In genomic region chr14:94593376-94593748, GRCh38 we compare ENCODE assay signal across 26 cellular contexts. TPM values are rescaled to one million over a fixed set of nuclear protein-coding genes. Genes with fewer than 3 reads are reported as not detected.
"Had no signal": no experiment of that assay in that cellular context is flagged by ENCODE, and none has a peak within 500 bp of the region (broad histone marks: within the 10 kb centered on the region; RNA-seq: fewer than 3 reads in every experiment).

No MANE protein-coding gene starts in this region.

- ATAC-seq: heart left ventricle; natural killer cell treated with Interleukin-12 subunit alpha and Interleukin-12 subunit beta and Interleukin-15 and Interleukin-18, amount 100 ng/mL, for 72 hours; stimulated activated naive CD8-positive, alpha-beta T cell treated with anti-CD3 and anti-CD28 coated beads, Interleukin-15, Interleukin-2, amounts not matched to agents 100 U/mL and 50 U/mL, for 24 hours had no signal

- H3K4me3 Mint-ChIP-seq: activated naive CD4-positive, alpha-beta T cell treated with anti-CD3 and anti-CD28 coated beads for 36 hours; activated naive CD8-positive, alpha-beta T cell treated with anti-CD3 and anti-CD28 coated beads for 36 hours; natural killer cell treated with Interleukin-12 subunit alpha and Interleukin-12 subunit beta and Interleukin-15 and Interleukin-18, amount 100 ng/mL, for 72 hours; T-helper 1 cell treated with Interleukin-12 subunit alpha and Interleukin-12 subunit beta and Interleukin-4 antibody, amounts not matched to agents 30 μg/mL and 1 μg/mL, for 36 hours had no signal

- H3K27me3 ChIP-seq: breast epithelium, heart left ventricle had no signal

- H3K27ac Mint-ChIP-seq: activated naive CD4-positive, alpha-beta T cell treated with anti-CD3 and anti-CD28 coated beads for 36 hours; activated naive CD8-positive, alpha-beta T cell treated with anti-CD3 and anti-CD28 coated beads for 36 hours; natural killer cell treated with Interleukin-12 subunit alpha and Interleukin-12 subunit beta and Interleukin-15 and Interleukin-18, amount 100 ng/mL, for 72 hours; T-helper 1 cell treated with Interleukin-12 subunit alpha and Interleukin-12 subunit beta and Interleukin-4 antibody, amounts not matched to agents 30 μg/mL and 1 μg/mL, for 36 hours had no signal

- H3K9me3 Mint-ChIP-seq: activated naive CD4-positive, alpha-beta T cell treated with anti-CD3 and anti-CD28 coated beads for 36 hours; activated naive CD8-positive, alpha-beta T cell treated with anti-CD3 and anti-CD28 coated beads for 36 hours; T-helper 1 cell treated with Interleukin-12 subunit alpha and Interleukin-12 subunit beta and Interleukin-4 antibody, amounts not matched to agents 30 μg/mL and 1 μg/mL, for 36 hours had no signal

- H3K4me1 ChIP-seq: prostate gland had no signal

- H3K4me1 Mint-ChIP-seq: activated naive CD8-positive, alpha-beta T cell treated with anti-CD3 and anti-CD28 coated beads for 36 hours had no signal

- H3K9me3 ChIP-seq: breast epithelium, heart left ventricle, prostate gland, thoracic aorta had no signal

- H3K36me3 Mint-ChIP-seq: activated naive CD8-positive, alpha-beta T cell treated with anti-CD3 and anti-CD28 coated beads for 36 hours; natural killer cell treated with Interleukin-12 subunit alpha and Interleukin-12 subunit beta and Interleukin-15 and Interleukin-18, amount 100 ng/mL, for 72 hours had no signal

- H3K27ac ChIP-seq: breast epithelium, heart left ventricle, prostate gland, thoracic aorta, VCaP had no signal

- H3K4me3 ChIP-seq: breast epithelium, heart left ventricle, lung, prostate gland, thoracic aorta had no signal

- DNase-seq: activated CD4-positive, alpha-beta T cell treated with anti-CD3 and anti-CD28 coated beads for 4 hours; activated CD4-positive, alpha-beta T cell treated with anti-CD3 and anti-CD28 coated beads, Interleukin-2, amount 50 U/mL, for 48 hours; activated CD8-positive, alpha-beta memory T cell treated with anti-CD3 and anti-CD28 coated beads for 24 hours; activated effector memory CD4-positive, alpha-beta T cell treated with Interleukin-2 at 50 U/mL for 16 hours; activated naive CD4-positive, alpha-beta T cell treated with anti-CD3 and anti-CD28 coated beads for 36 hours; activated naive CD8-positive, alpha-beta T cell treated with anti-CD3 and anti-CD28 coated beads for 36 hours; amygdala; central memory CD4-positive, alpha-beta T cell; foreskin fibroblast; heart left ventricle; mesendoderm; stimulated activated naive CD8-positive, alpha-beta T cell treated with anti-CD3 and anti-CD28 coated beads, Interleukin-15, Interleukin-2, amounts not matched to agents 100 U/mL and 50 U/mL, for 24 hours; T-helper 9 cell; trophoblast cell had no signal

- H3K36me3 ChIP-seq: breast epithelium, heart left ventricle, prostate gland, thoracic aorta had no signal

RNA-seq across cellular contexts. Expression of gene SERPINA5, which starts 12.1 kb away (rescaled TPM):
- total RNA-seq: activated naive CD4-positive, alpha-beta T cell treated with anti-CD3 and anti-CD28 coated beads for 36 hours; activated naive CD8-positive, alpha-beta T cell treated with anti-CD3 and anti-CD28 coated beads for 36 hours; endothelial cell of umbilical vein; mononuclear cell; natural killer cell treated with Interleukin-12 subunit alpha and Interleukin-12 subunit beta and Interleukin-15 and Interleukin-18, amount 100 ng/mL, for 72 hours had no signal

RNA-seq across cellular contexts. Expression of gene SERPINA3, which starts 18.8 kb away (rescaled TPM):
- total RNA-seq: activated naive CD4-positive, alpha-beta T cell treated with anti-CD3 and anti-CD28 coated beads for 36 hours; activated naive CD8-positive, alpha-beta T cell treated with anti-CD3 and anti-CD28 coated beads for 36 hours; endothelial cell of umbilical vein; mononuclear cell; natural killer cell treated with Interleukin-12 subunit alpha and Interleukin-12 subunit beta and Interleukin-15 and Interleukin-18, amount 100 ng/mL, for 72 hours had no signal
- polyA plus RNA-seq: endothelial cell of umbilical vein had no signal

RNA-seq across cellular contexts. Expression of gene SERPINA4, which starts 32.1 kb away (rescaled TPM):
- total RNA-seq: activated naive CD4-positive, alpha-beta T cell treated with anti-CD3 and anti-CD28 coated beads for 36 hours; activated naive CD8-positive, alpha-beta T cell treated with anti-CD3 and anti-CD28 coated beads for 36 hours; breast epithelium; endothelial cell of umbilical vein; heart left ventricle; kidney epithelial cell; natural killer cell treated with Interleukin-12 subunit alpha and Interleukin-12 subunit beta and Interleukin-15 and Interleukin-18, amount 100 ng/mL, for 72 hours; osteoblast; thoracic aorta had no signal
- polyA plus RNA-seq: endothelial cell of umbilical vein, esophagus, heart left ventricle, lung had no signal
